ENCODE assay signal across 21 cellular contexts in the genomic region with DNA sequence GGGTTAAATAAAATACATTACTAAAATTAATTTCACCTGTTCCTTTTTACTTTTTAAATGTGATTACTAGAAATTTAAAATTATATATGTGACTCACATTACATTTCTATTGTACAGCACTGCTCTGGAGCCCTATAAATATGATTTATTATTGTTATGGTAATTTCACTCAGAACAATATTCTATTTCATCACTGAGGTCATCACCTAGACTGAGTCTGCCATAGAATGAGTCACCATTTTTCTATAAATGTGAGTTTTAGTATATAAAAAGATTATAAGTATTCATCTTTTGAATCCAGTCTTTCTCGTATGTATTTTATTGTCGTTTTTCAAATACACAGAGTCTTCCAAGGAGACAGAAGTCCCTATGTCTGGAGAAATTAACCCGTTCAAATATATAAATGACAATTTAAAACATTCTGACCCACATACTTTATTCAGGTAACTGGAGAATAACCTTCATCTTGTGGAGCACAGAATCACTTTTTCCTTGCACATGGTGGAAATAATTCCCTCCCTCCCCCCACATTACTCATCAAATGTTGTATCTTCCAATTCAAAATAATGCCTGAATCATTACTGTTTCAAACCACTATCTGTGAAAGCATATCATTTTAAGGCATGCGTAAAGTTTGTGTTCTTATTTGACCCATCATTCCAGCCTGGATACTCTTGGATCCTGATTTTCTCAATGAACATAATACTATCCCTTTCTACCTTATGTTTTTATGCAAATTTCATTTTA. TPM values are rescaled to one million over a fixed set of nuclear protein-coding genes. Genes with fewer than 3 reads are reported as not detected.
DNase-seq lines count a peak whose midpoint lies in the region; ATAC-seq and TF ChIP-seq lines count a peak whose summit lies in the region.
"Had no signal": no experiment of that assay in that cellular context is flagged by ENCODE, and none has a peak within 500 bp of the region (broad histone marks: within the 10 kb centered on the region; RNA-seq: fewer than 3 reads in every experiment).

No MANE protein-coding gene starts in this region.

- H3K4me1 Mint-ChIP-seq in activated CD4-positive, alpha-beta T cell treated with anti-CD3 and anti-CD28 coated beads for 36 hours = peaks cover 14% of the 10 kb centered on the region
- H3K4me1 Mint-ChIP-seq: CD4-positive, CD25-positive, alpha-beta regulatory T cell; naive thymus-derived CD4-positive, alpha-beta T cell had no signal

- H3K4me2 ChIP-seq in PC-3 (ENCODE audit: low read length) (peak overlapping the region; percentile 63), skeletal muscle satellite cell (ENCODE audit: low read length) (peak overlapping the region; percentile 40), hepatocyte (no peak overlapping the region)

- TF ChIP-seq CTCF in PC-3 (conservative IDR thresholded peaks at IDR 0.05; ENCODE audit: low read depth, low read length) (no peak), epithelial cell of esophagus (IDR thresholded peaks at IDR 0.05; ENCODE audit: insufficient read depth, low read depth, low read length, missing control alignments) (no peak), hepatocyte (IDR thresholded peaks at IDR 0.05; ENCODE audit: poor library complexity) (no peak)

- peaks cover 18% of the 10 kb centered on the region for H3K27me3 Mint-ChIP-seq in activated CD4-positive, alpha-beta T cell treated with anti-CD3 and anti-CD28 coated beads for 36 hours

- H3K9me3 Mint-ChIP-seq in activated CD4-positive, alpha-beta T cell treated with anti-CD3 and anti-CD28 coated beads for 36 hours (ENCODE audit: low read depth) = no peaks in the 10 kb centered on the region
- H3K9me3 Mint-ChIP-seq: activated naive CD4-positive, alpha-beta T cell treated with anti-CD3 and anti-CD28 coated beads for 36 hours had no signal

- H3K27me3 ChIP-seq in PC-3 (ENCODE audit: low read length) = no peaks in the 10 kb centered on the region
- peaks cover 31% of the 10 kb centered on the region for H3K27me3 ChIP-seq in skeletal muscle satellite cell (ENCODE audit: control insufficient read depth, insufficient read depth, low read length)
- H3K27me3 ChIP-seq in hepatocyte = no peaks in the 10 kb centered on the region
- H3K27me3 ChIP-seq: upper lobe of left lung had no signal

- H3K36me3 ChIP-seq in PC-3 (ENCODE audit: low read depth, low read length) (no peaks in the 10 kb centered on the region), skeletal muscle satellite cell (ENCODE audit: insufficient read depth, low read length) (no peaks in the 10 kb centered on the region), hepatocyte (replicated peaks; ENCODE audit: insufficient read depth, low read depth) (no peaks in the 10 kb centered on the region)
- H3K36me3 ChIP-seq: cardiac muscle cell, upper lobe of left lung had no signal

- ATAC-seq in activated CD4-positive, alpha-beta T cell treated with anti-CD3 and anti-CD28 coated beads for 36 hours = peak; percentile 74
- peak; percentile 79 for ATAC-seq in PC-3
- no peak for ATAC-seq in GM21825 (IDR thresholded peaks at IDR 0.05; ENCODE audit: unreplicated experiment)
- ATAC-seq in HG03378 (IDR thresholded peaks at IDR 0.05; ENCODE audit: unreplicated experiment) = no peak
- ATAC-seq: naive thymus-derived CD4-positive, alpha-beta T cell had no signal

- no peaks in the 10 kb centered on the region for H3K79me2 ChIP-seq in PC-3 (ENCODE audit: low read length)
- H3K79me2 ChIP-seq in hepatocyte = no peaks in the 10 kb centered on the region

- 88% methylated on average over 4 of the region's 4 CpGs for WGBS in hepatocyte (ENCODE audit: low lambda C conversion rate, missing lambda C conversion rate)

- H3K36me3 Mint-ChIP-seq in activated CD4-positive, alpha-beta T cell treated with anti-CD3 and anti-CD28 coated beads for 36 hours (ENCODE audit: low read depth) = no peaks in the 10 kb centered on the region
- H3K36me3 Mint-ChIP-seq: CD4-positive, CD25-positive, alpha-beta regulatory T cell; naive thymus-derived CD4-positive, alpha-beta T cell had no signal

- intact Hi-C loops in activated CD4-positive, alpha-beta T cell treated with anti-CD3 and anti-CD28 coated beads for 36 hours (cut with DNase I, micrococcal nuclease) = no loop called here
- intact Hi-C loops in PC-3 (cut with micrococcal nuclease) = loop anchor here (2.0 to 10.0 kb wide), 2 partner anchors 60 to 156 kb away; partner anchors contain the start of genes BAHD1 and CCDC9B

- no peaks in the 10 kb centered on the region for H4K20me1 ChIP-seq in PC-3 (ENCODE audit: low read length)
- no peaks in the 10 kb centered on the region for H4K20me1 ChIP-seq in hepatocyte (ENCODE audit: insufficient read depth, poor library complexity, severe bottlenecking)

- H3K27ac Mint-ChIP-seq in activated CD4-positive, alpha-beta T cell treated with anti-CD3 and anti-CD28 coated beads for 36 hours = peak overlapping the region; percentile 31
- H3K27ac Mint-ChIP-seq: activated naive CD4-positive, alpha-beta T cell treated with anti-CD3 and anti-CD28 coated beads for 36 hours; CD4-positive, CD25-positive, alpha-beta regulatory T cell; naive thymus-derived CD4-positive, alpha-beta T cell had no signal

- no TSS peak for BruUV-seq in PC-3 (replicated peaks; lab: Mats Ljungman, UMichigan)

- DNase-seq in activated CD4-positive, alpha-beta T cell treated with anti-CD3 and anti-CD28 coated beads for 36 hours = no peak
- DNase-seq in activated CD4-positive, alpha-beta T cell treated with anti-CD3 and anti-CD28 coated beads for 1 hour = no peak
- DNase-seq in PC-3 (peak; percentile 75), epithelial cell of esophagus (ENCODE audit: low read depth) (peak; percentile 45), hepatocyte (ENCODE audit: low spot score) (no peak)
- DNase-seq: 8988T; activated CD4-positive, CD25-positive, alpha-beta regulatory T cell; activated naive CD4-positive, alpha-beta T cell treated with anti-CD3 and anti-CD28 coated beads for 36 hours; CD4-positive, CD25-positive, alpha-beta regulatory T cell; Kasumi-1; naive thymus-derived CD4-positive, alpha-beta T cell; NCI-H1436 treated with DMSO at 0.1 percent for 48 hours; NCI-H345; SHP77 treated with DMSO at 0.1 percent for 48 hours; stimulated activated naive CD4-positive, alpha-beta T cell; T-helper 2 cell; upper lobe of left lung had no signal

- H3K4me3 ChIP-seq in PC-3 (ENCODE audit: low read length) (peak overlapping the region; percentile 19; the same call in 1 of the 2 replicates), epithelial cell of esophagus (ENCODE audit: low read length) (no peak overlapping the region), skeletal muscle satellite cell (ENCODE audit: low read length) (no peak overlapping the region), hepatocyte (no peak overlapping the region)
- H3K4me3 ChIP-seq: cardiac muscle cell, upper lobe of left lung had no signal

- no peak overlapping the region for H3K4me3 Mint-ChIP-seq in activated CD4-positive, alpha-beta T cell treated with anti-CD3 and anti-CD28 coated beads for 36 hours
- H3K4me3 Mint-ChIP-seq: activated naive CD4-positive, alpha-beta T cell treated with anti-CD3 and anti-CD28 coated beads for 36 hours; naive thymus-derived CD4-positive, alpha-beta T cell had no signal

- H2AFZ ChIP-seq in PC-3 (ENCODE audit: low read length) (peak overlapping the region; percentile 4; the same call in 1 of the 2 replicates), hepatocyte (no peak overlapping the region)

- no peaks in the 10 kb centered on the region for H3K9me3 ChIP-seq in PC-3 (ENCODE audit: low read length)
- H3K9me3 ChIP-seq in skeletal muscle satellite cell (replicated peaks; ENCODE audit: low read length) = no peaks in the 10 kb centered on the region
- H3K9me3 ChIP-seq in hepatocyte (ENCODE audit: low read depth) = no peaks in the 10 kb centered on the region
- H3K9me3 ChIP-seq: upper lobe of left lung had no signal

- POLR2A ChIA-PET in activated CD4-positive, alpha-beta T cell treated with anti-CD3 and anti-CD28 coated beads for 36 hours (lab: Charles Lee) = no interaction called here
- POLR2A ChIA-PET in PC-3 (lab: Charles Lee; ENCODE audit: unreplicated experiment) = interaction anchor here (0.5 kb wide), 1 partner anchor 108 kb away, joined by 13 read pairs; no protein-coding TSS in a partner anchor

- H3F3A ChIP-seq in PC-3 (ENCODE audit: low read length, unreplicated experiment) = peaks cover 7% of the 10 kb centered on the region

- peak overlapping the region; percentile 71 for H3K27ac ChIP-seq in PC-3 (ENCODE audit: low read length)
- H3K27ac ChIP-seq in hepatocyte = no peak overlapping the region
- H3K27ac ChIP-seq: cardiac muscle cell, upper lobe of left lung had no signal

- CTCF ChIA-PET in activated CD4-positive, alpha-beta T cell treated with anti-CD3 and anti-CD28 coated beads for 36 hours (lab: Charles Lee) = interaction anchor here (1.0 to 1.3 kb wide), 2 partner anchors 18 to 157 kb away, joined by 3 read pairs; no protein-coding TSS in a partner anchor
- CTCF ChIA-PET in PC-3 (lab: Charles Lee) = interaction anchor here (0.6 to 1.0 kb wide), 2 partner anchors 9 to 222 kb away, joined by 3 to 4 read pairs; no protein-coding TSS in a partner anchor

- H3K4me1 ChIP-seq in PC-3 (ENCODE audit: insufficient read depth, low read length) (peaks cover 39% of the 10 kb centered on the region), skeletal muscle satellite cell (ENCODE audit: control insufficient read depth, insufficient read depth, low read length) (peaks cover 27% of the 10 kb centered on the region), hepatocyte (ENCODE audit: insufficient read depth) (no peaks in the 10 kb centered on the region)
- H3K4me1 ChIP-seq: upper lobe of left lung had no signal

- H3K9me2 ChIP-seq in PC-3 (replicated peaks; ENCODE audit: low read length) (no peaks in the 10 kb centered on the region), hepatocyte (replicated peaks; ENCODE audit: insufficient read depth) (no peaks in the 10 kb centered on the region)

- H3K9ac ChIP-seq in PC-3 (ENCODE audit: low read length) (no peak overlapping the region), skeletal muscle satellite cell (ENCODE audit: low read depth, low read length) (no peak overlapping the region)

RNA-seq across cellular contexts. Expression of gene CHST14, which starts 30.0 kb away (rescaled TPM):
- 1 to 10 TPM; 5.4 to 6.2 TPM for total RNA-seq in activated CD4-positive, alpha-beta T cell treated with anti-CD3 and anti-CD28 coated beads for 36 hours
- 12.2 and 13.0 TPM in 2 replicates for total RNA-seq in PC-3 (2014; rRNA removed)
- total RNA-seq in skeletal muscle satellite cell (2012; rRNA removed) = 7.1 and 8.3 TPM in 2 replicates
- 15.2 and 16.6 TPM in 2 replicates for total RNA-seq in hepatocyte
- 15.7 and 16.8 TPM in 2 replicates for polyA plus RNA-seq in hepatocyte

Comparison
In these comparisons a context has a peak if more than half of its experiments do, and no peak if none do; other contexts are left out.
1. ATAC-seq: peak in activated CD4-positive, alpha-beta T cell treated with anti-CD3 and anti-CD28 coated beads for 36 hours (single experiment) and PC-3 (single experiment); none in GM21825 (single experiment) and HG03378 (single experiment).
2. DNase-seq: peak in PC-3 (single experiment) and epithelial cell of esophagus (single experiment); none in activated CD4-positive, alpha-beta T cell treated with anti-CD3 and anti-CD28 coated beads for 36 hours (single experiment), activated CD4-positive, alpha-beta T cell treated with anti-CD3 and anti-CD28 coated beads for 1 hour (single experiment) and hepatocyte (single experiment).